5 cellular contexts compared by ENCODE assay signal in the genomic region with DNA sequence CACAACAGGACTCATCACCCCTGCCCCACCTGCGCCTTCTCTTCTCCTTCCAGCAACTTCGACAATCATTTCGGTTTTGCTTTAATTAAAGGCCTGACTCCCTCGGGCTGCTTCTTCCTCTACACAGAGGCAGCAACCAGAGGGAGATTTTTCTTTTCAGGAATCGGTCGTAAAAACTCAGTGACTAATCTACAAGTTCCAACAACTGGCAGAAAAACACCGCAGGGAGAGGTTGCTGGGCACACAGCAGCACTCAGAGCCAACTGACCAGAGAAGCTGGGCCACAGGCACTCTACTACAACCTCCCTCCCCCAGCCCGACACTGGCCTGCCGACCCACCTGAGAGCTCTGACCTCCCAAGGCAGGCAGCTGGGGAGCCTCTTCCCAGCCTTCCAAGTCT. TPM values are rescaled to one million over a fixed set of nuclear protein-coding genes. Genes with fewer than 3 reads are reported as not detected.
"Had no signal": no experiment of that assay in that cellular context is flagged by ENCODE, and none has a peak within 500 bp of the region (broad histone marks: within the 10 kb centered on the region; RNA-seq: fewer than 3 reads in every experiment).

No MANE protein-coding gene starts in this region.

RNA-seq across cellular contexts. Expression of a gene that starts 36.0 kb away (rescaled TPM):
- total RNA-seq: transverse colon, uterus, vagina had no signal
- polyA plus RNA-seq: stomach, urinary bladder had no signal
